In genomic region chr20:44190197-44190852, GRCh38 we compare ENCODE assay signal across 9 cellular contexts. TPM values are rescaled to one million over a fixed set of nuclear protein-coding genes. Genes with fewer than 3 reads are reported as not detected.
DNase-seq lines count a peak whose midpoint lies in the region; TF ChIP-seq lines count a peak whose summit lies in the region.
"Not testable (repeated sequence)": the region's sequence is repeated elsewhere in the genome, so short reads cannot be mapped to it uniquely, and the experiment has no call there.
"Had no signal": no experiment of that assay in that cellular context is flagged by ENCODE, and none has a peak within 500 bp of the region (broad histone marks: within the 10 kb centered on the region; RNA-seq: fewer than 3 reads in every experiment).

No MANE protein-coding gene starts in this region.

- H3K36me3 ChIP-seq in PC-9 (ENCODE audit: low read depth), result not testable (repeated sequence)

- not testable (repeated sequence) for H3K4me3 Mint-ChIP-seq in activated CD4-positive, alpha-beta memory T cell treated with anti-CD3 and anti-CD28 coated beads for 36 hours

- H3K4me3 ChIP-seq in NB4 (ENCODE audit: low read depth, low read length); PC-9; choroid plexus epithelial cell (ENCODE audit: low read depth, low read length): not testable (repeated sequence)

- H3K4me1 Mint-ChIP-seq in activated CD4-positive, alpha-beta memory T cell treated with anti-CD3 and anti-CD28 coated beads for 36 hours (ENCODE audit: low read depth), result not testable (repeated sequence)

- not testable (repeated sequence) for H2AFZ ChIP-seq in PC-9

- peak; percentile 68 for DNase-seq in ACHN
- DNase-seq in NB4 (ENCODE audit: low read depth), result peak; percentile 81
- DNase-seq in PC-9, result peak; percentile 73 to 79
- peak; percentile 57 for DNase-seq in activated CD4-positive, alpha-beta memory T cell treated with anti-CD3 and anti-CD28 coated beads for 36 hours
- peak; percentile 91 for DNase-seq in choroid plexus epithelial cell (ENCODE audit: low read depth)
- peak; percentile 74 for DNase-seq in inferior parietal cortex (ENCODE audit: extremely low spot score)
- DNase-seq in renal cortical epithelial cell (ENCODE audit: low read depth), result peak; percentile 80

- not testable (repeated sequence) for H3K9me3 ChIP-seq in PC-9 (ENCODE audit: insufficient read depth, low read depth)

- H3F3A ChIP-seq in PC-9 (ENCODE audit: insufficient read depth, low read depth), result peaks cover 60% of the 10 kb centered on the region

- POLR2A ChIA-PET in PC-9 (lab: Charles Lee; ENCODE audit: unreplicated experiment), result interaction anchor here (0.6 to 1.6 kb wide), 4 partner anchors 18 to 133 kb away, joined by 4 to 20 read pairs (median 10); no protein-coding TSS in a partner anchor
- POLR2A ChIA-PET in activated CD4-positive, alpha-beta memory T cell treated with anti-CD3 and anti-CD28 coated beads for 36 hours (lab: Charles Lee), result not testable (repeated sequence)

- not testable (repeated sequence) for H4K20me1 ChIP-seq in PC-9 (ENCODE audit: insufficient read depth)

- not testable (repeated sequence) for H3K27ac Mint-ChIP-seq in activated CD4-positive, alpha-beta memory T cell treated with anti-CD3 and anti-CD28 coated beads for 36 hours

- not testable (repeated sequence) for TF ChIP-seq POLR2A in NB4 (IDR thresholded peaks at IDR 0.05; ENCODE audit: extremely low read depth, insufficient read length)

- H3K27me3 ChIP-seq in PC-9 (ENCODE audit: insufficient read depth, low read depth), result not testable (repeated sequence)

- not testable (repeated sequence) for H3K27ac ChIP-seq in PC-9

- CTCF ChIA-PET in PC-9 (lab: Charles Lee), result interaction anchor here (0.5 to 4.8 kb wide), 16 partner anchors 13 to 740 kb away, joined by 3 to 61 read pairs (median 4); no protein-coding TSS in a partner anchor
- CTCF ChIA-PET in activated CD4-positive, alpha-beta memory T cell treated with anti-CD3 and anti-CD28 coated beads for 36 hours (lab: Charles Lee), result interaction anchor here (0.7 to 9.6 kb wide), 35 partner anchors 9 to 741 kb away, joined by 3 to 174 read pairs (median 4); partner anchors contain the start of gene FITM2

- H3K4me1 ChIP-seq in PC-9 (replicated peaks; ENCODE audit: insufficient read depth), result peaks cover 38% of the 10 kb centered on the region

- in situ Hi-C loops in ACHN (cut with HindIII; ENCODE audit: low pct_ligation_motif_present, low pct_unique_long_range_greater_than_20kb, low sequenced_read_pairs), result not testable (repeated sequence)

- TF ChIP-seq CTCF in GM12872 (IDR thresholded peaks at IDR 0.05; ENCODE audit: insufficient read depth, low read depth, low read length) (peak; percentile 77), NB4 (IDR thresholded peaks at IDR 0.05; ENCODE audit: low read depth, low read length) (peak; percentile 80), PC-9 (conservative IDR thresholded peaks at IDR 0.05) (peak; percentile 92), choroid plexus epithelial cell (conservative IDR thresholded peaks at IDR 0.05; ENCODE audit: low read depth, low read length) (peak; percentile 88)

- H3K4me2 ChIP-seq in PC-9, result peak overlapping the region; percentile 15; the same call in 1 of the 2 replicates

- H3K36me3 Mint-ChIP-seq in activated CD4-positive, alpha-beta memory T cell treated with anti-CD3 and anti-CD28 coated beads for 36 hours, result not testable (repeated sequence)

- intact Hi-C loops in PC-9 (cut with micrococcal nuclease; ENCODE audit: unreplicated experiment), result loop anchor here (1.0 to 10.0 kb wide), 4 partner anchors 74 to 656 kb away; no protein-coding TSS in a partner anchor
- intact Hi-C loops in activated CD4-positive, alpha-beta memory T cell treated with anti-CD3 and anti-CD28 coated beads for 36 hours (cut with micrococcal nuclease), result loop anchor here (1.0 to 10.0 kb wide), 2 partner anchors 74 to 436 kb away; no protein-coding TSS in a partner anchor

- H3K9me2 ChIP-seq in PC-9 (ENCODE audit: insufficient read depth), result not testable (repeated sequence)

- not testable (repeated sequence) for BruUV-seq in PC-9 (replicated peaks; lab: Mats Ljungman, UMichigan)

- peaks cover 15% of the 10 kb centered on the region for H3K79me2 ChIP-seq in PC-9 (ENCODE audit: low read depth)

- peaks cover 34% of the 10 kb centered on the region for H3K27me3 Mint-ChIP-seq in activated CD4-positive, alpha-beta memory T cell treated with anti-CD3 and anti-CD28 coated beads for 36 hours

- not testable (repeated sequence) for H3K9me3 Mint-ChIP-seq in activated CD4-positive, alpha-beta memory T cell treated with anti-CD3 and anti-CD28 coated beads for 36 hours

RNA-seq across cellular contexts. Expression of gene JPH2, which starts 3.3 kb away (rescaled TPM):
- total RNA-seq in PC-9 (2021), result 41.1 and 58.8 TPM in 2 replicates
- total RNA-seq in activated CD4-positive, alpha-beta memory T cell treated with anti-CD3 and anti-CD28 coated beads for 36 hours, result not detected
- 8.5 and 11.6 TPM in 2 replicates for total RNA-seq in renal cortical epithelial cell

RNA-seq across cellular contexts. Expression of gene OSER1, which starts 20.2 kb away (rescaled TPM):
- total RNA-seq in PC-9 (2021), result 113 and 136 TPM in 2 replicates
- total RNA-seq in activated CD4-positive, alpha-beta memory T cell treated with anti-CD3 and anti-CD28 coated beads for 36 hours, result 10 to 100 TPM; 23.4 to 24.2 TPM
- 36.5 and 39.8 TPM in 2 replicates for total RNA-seq in renal cortical epithelial cell

RNA-seq across cellular contexts. Expression of gene GDAP1L1, which starts 56.8 kb away (rescaled TPM):
- total RNA-seq in PC-9 (2021) (not detected in 2 replicates), renal cortical epithelial cell (not detected in 2 replicates)
- total RNA-seq in activated CD4-positive, alpha-beta memory T cell treated with anti-CD3 and anti-CD28 coated beads for 36 hours, result not detected
- total RNA-seq: activated naive CD8-positive, alpha-beta T cell treated with anti-CD3 and anti-CD28 coated beads, Interleukin-2, amount 10 ng/mL, durations not matched to agents 7 days and 5 days had no signal
